14 cellular contexts compared by ENCODE assay signal in genomic region chr14:52802597-52802996, GRCh38. TPM values are rescaled to one million over a fixed set of nuclear protein-coding genes. Genes with fewer than 3 reads are reported as not detected.
DNase-seq lines count a peak whose midpoint lies in the region; ATAC-seq, FAIRE-seq and TF ChIP-seq lines count a peak whose summit lies in the region.
"Had no signal": no experiment of that assay in that cellular context is flagged by ENCODE, and none has a peak within 500 bp of the region (broad histone marks: within the 10 kb centered on the region; RNA-seq: fewer than 3 reads in every experiment).

No MANE protein-coding gene starts in this region.

- no peak for DNase-seq in natural killer cell treated with Interleukin-12 subunit alpha and Interleukin-12 subunit beta and Interleukin-15 and Interleukin-18, amount 100 ng/mL, for 72 hours (ENCODE audit: low spot score)
- DNase-seq in natural killer cell (no peak), fibroblast of the aortic adventitia (ENCODE audit: low read depth) (peak; percentile 87), urothelium cell line (ENCODE audit: low spot score) (no peak), putamen (ENCODE audit: low spot score) (no peak), SKM-1 (lab: John Stamatoyannopoulos, UW; ENCODE audit: unreplicated experiment) (no peak)
- no peak for DNase-seq in effector CD4-positive, alpha-beta T cell
- DNase-seq: activated B cell treated with CpG ODN at 0.5 μM for 24 hours; activated naive CD8-positive, alpha-beta T cell treated with anti-CD3 and anti-CD28 coated beads for 36 hours; erythroblast; NCI-H2081 treated with DMSO at 0.1 percent for 48 hours; SW 1271 had no signal

- H3K27me3 Mint-ChIP-seq in natural killer cell treated with Interleukin-12 subunit alpha and Interleukin-12 subunit beta and Interleukin-15 and Interleukin-18, amount 100 ng/mL, for 72 hours: no peaks in the 10 kb centered on the region
- H3K27me3 Mint-ChIP-seq in natural killer cell (ENCODE audit: low read depth in 2 of 2): no peaks in the 10 kb centered on the region
- H3K27me3 Mint-ChIP-seq: activated B cell treated with CpG ODN at 0.5 μM for 24 hours; activated naive CD8-positive, alpha-beta T cell treated with anti-CD3 and anti-CD28 coated beads for 36 hours had no signal

- TF ChIP-seq CTCF in natural killer cell (IDR thresholded peaks at IDR 0.05): no peak
- no peak for TF ChIP-seq CTCF in fibroblast of the aortic adventitia (IDR thresholded peaks at IDR 0.05; ENCODE audit: insufficient read depth, low read length)

- H3K9me3 Mint-ChIP-seq in natural killer cell treated with Interleukin-12 subunit alpha and Interleukin-12 subunit beta and Interleukin-15 and Interleukin-18, amount 100 ng/mL, for 72 hours: no peaks in the 10 kb centered on the region
- no peaks in the 10 kb centered on the region for H3K9me3 Mint-ChIP-seq in natural killer cell
- H3K9me3 Mint-ChIP-seq: activated B cell treated with CpG ODN at 0.5 μM for 24 hours had no signal

- no peak for ATAC-seq in natural killer cell treated with Interleukin-12 subunit alpha and Interleukin-12 subunit beta and Interleukin-15 and Interleukin-18, amount 100 ng/mL, for 72 hours
- ATAC-seq in natural killer cell: no peak
- peak; percentile 42 for ATAC-seq in SK-N-SH treated with all-trans-retinoic acid at 6 μM for 48 hours

- no peaks in the 10 kb centered on the region for H3K36me3 Mint-ChIP-seq in natural killer cell treated with Interleukin-12 subunit alpha and Interleukin-12 subunit beta and Interleukin-15 and Interleukin-18, amount 100 ng/mL, for 72 hours
- no peaks in the 10 kb centered on the region for H3K36me3 Mint-ChIP-seq in natural killer cell
- H3K36me3 Mint-ChIP-seq: activated naive CD8-positive, alpha-beta T cell treated with anti-CD3 and anti-CD28 coated beads for 36 hours had no signal

- no peak overlapping the region for H3K4me3 Mint-ChIP-seq in natural killer cell treated with Interleukin-12 subunit alpha and Interleukin-12 subunit beta and Interleukin-15 and Interleukin-18, amount 100 ng/mL, for 72 hours
- no peak overlapping the region for H3K4me3 Mint-ChIP-seq in natural killer cell
- H3K4me3 Mint-ChIP-seq: activated B cell treated with CpG ODN at 0.5 μM for 24 hours; activated naive CD8-positive, alpha-beta T cell treated with anti-CD3 and anti-CD28 coated beads for 36 hours had no signal

- intact Hi-C loops in natural killer cell (cut with micrococcal nuclease): no loop called here

- peak; percentile 62 for FAIRE-seq in urothelium cell line (lab: Jason Lieb, UNC)

- peak overlapping the region; percentile 29 to 61 for H3K27ac Mint-ChIP-seq in natural killer cell treated with Interleukin-12 subunit alpha and Interleukin-12 subunit beta and Interleukin-15 and Interleukin-18, amount 100 ng/mL, for 72 hours
- H3K27ac Mint-ChIP-seq in natural killer cell: no peak overlapping the region
- H3K27ac Mint-ChIP-seq: activated B cell treated with CpG ODN at 0.5 μM for 24 hours; activated naive CD8-positive, alpha-beta T cell treated with anti-CD3 and anti-CD28 coated beads for 36 hours had no signal

- no peak overlapping the region for H3K4me3 ChIP-seq in fibroblast of the aortic adventitia (ENCODE audit: low read depth, low read length)
- H3K4me3 ChIP-seq: skin epidermis had no signal

- peaks cover 13 to 27% of the 10 kb centered on the region in 2 donors for H3K4me1 Mint-ChIP-seq in natural killer cell treated with Interleukin-12 subunit alpha and Interleukin-12 subunit beta and Interleukin-15 and Interleukin-18, amount 100 ng/mL, for 72 hours (ENCODE audit: low read depth in 2 of 2)
- peaks cover 10 to 24% of the 10 kb centered on the region in 2 donors for H3K4me1 Mint-ChIP-seq in natural killer cell

TF ChIP-seq in SK-N-SH treated with all-trans-retinoic acid at 6 μM for 48 hours, 23 proteins besides CTCF, POLR2A, EP300 and RAD21 (continues in another document):
- TF ChIP-seq RARB (CRISPR knock-in tag; IDR thresholded peaks at IDR 0.05) (no peak), TOX (CRISPR knock-in tag; IDR thresholded peaks at IDR 0.05; ENCODE audit: borderline replicate concordance) (no peak), OSR1 (CRISPR knock-in tag; IDR thresholded peaks at IDR 0.05) (no peak), GLIS3 (CRISPR knock-in tag; IDR thresholded peaks at IDR 0.05) (no peak), CSDC2 (CRISPR knock-in tag; IDR thresholded peaks at IDR 0.05) (no peak), CREB5 (CRISPR knock-in tag; IDR thresholded peaks at IDR 0.05; ENCODE audit: low read depth) (no peak), PATZ1 (CRISPR knock-in tag; IDR thresholded peaks at IDR 0.05; ENCODE audit: borderline replicate concordance) (no peak), ZNF70 (CRISPR knock-in tag; IDR thresholded peaks at IDR 0.05) (no peak), ZNF8 (CRISPR knock-in tag; IDR thresholded peaks at IDR 0.05) (no peak), BACH2 (CRISPR knock-in tag; IDR thresholded peaks at IDR 0.05; ENCODE audit: borderline replicate concordance) (no peak), TSHZ2 (CRISPR knock-in tag; IDR thresholded peaks at IDR 0.05) (no peak), TCF4 (CRISPR knock-in tag; IDR thresholded peaks at IDR 0.05; ENCODE audit: borderline replicate concordance) (no peak), ESRRG (CRISPR knock-in tag; IDR thresholded peaks at IDR 0.05) (no peak), ZNF565 (CRISPR knock-in tag; conservative IDR thresholded peaks at IDR 0.05; ENCODE audit: low read depth) (no peak), PPARA (CRISPR knock-in tag; IDR thresholded peaks at IDR 0.05; ENCODE audit: borderline replicate concordance) (no peak), POU6F1 (CRISPR knock-in tag; IDR thresholded peaks at IDR 0.05; ENCODE audit: borderline replicate concordance, low read depth) (no peak)

RNA-seq across cellular contexts. Expression of gene GNPNAT1, which starts 11.2 kb away (rescaled TPM):
- total RNA-seq in natural killer cell treated with Interleukin-12 subunit alpha and Interleukin-12 subunit beta and Interleukin-15 and Interleukin-18, amount 100 ng/mL, for 72 hours: 10 to 100 TPM; 25.9 to 31.4 TPM
- total RNA-seq in natural killer cell (1 to 10 TPM; 5.6 to 7.5 (median 7.0) TPM), fibroblast of the aortic adventitia (ENCODE audit: low replicate concordance) (26.6 and 59.9 TPM in 2 replicates)

Comparison
In these comparisons a context has a peak if more than half of its experiments do, and no peak if none do; other contexts are left out.
1. H3K27ac Mint-ChIP-seq: peak in natural killer cell treated with Interleukin-12 subunit alpha and Interleukin-12 subunit beta and Interleukin-15 and Interleukin-18, amount 100 ng/mL, for 72 hours (2 of 2); none in natural killer cell (0 of 2).